ENCODE assay signal across 18 cellular contexts in genomic region chr15:29756358-29757267, GRCh38.
DNase-seq lines count a peak whose midpoint lies in the region; ATAC-seq and TF ChIP-seq lines count a peak whose summit lies in the region.
"Had no signal": no experiment of that assay in that cellular context is flagged by ENCODE, and none has a peak within 500 bp of the region (broad histone marks: within the 10 kb centered on the region; RNA-seq: fewer than 3 reads in every experiment).

No MANE protein-coding gene starts in this region.

- no peaks in the 10 kb centered on the region for H3K27me3 ChIP-seq in H7 (ENCODE audit: control insufficient read depth, insufficient read depth, low read length)
- H3K27me3 ChIP-seq: esophagus muscularis mucosa, heart right ventricle, sigmoid colon, testis had no signal

- H3K36me3 ChIP-seq in H7 (replicated peaks; ENCODE audit: control insufficient read depth, insufficient read depth, low read length), result peaks cover 4% of the 10 kb centered on the region; the same call in 1 of the 2 replicates

- peak overlapping the region; percentile 51; the same call in 1 of the 2 replicates for H3K27ac ChIP-seq in C4-2B
- H3K27ac ChIP-seq: esophagus muscularis mucosa, testis had no signal

- TF ChIP-seq CTCF in C4-2B (conservative IDR thresholded peaks at IDR 0.05) (no peak), LNCaP clone FGC (IDR thresholded peaks at IDR 0.05; ENCODE audit: control insufficient read depth, extremely low read depth, insufficient read depth) (no peak), epithelial cell of esophagus (IDR thresholded peaks at IDR 0.05; ENCODE audit: insufficient read depth, low read depth, low read length, missing control alignments) (no peak)

- no peak overlapping the region for H3K4me3 ChIP-seq in LNCaP clone FGC (ENCODE audit: low read depth, low read length)
- no peak overlapping the region for H3K4me3 ChIP-seq in epithelial cell of esophagus (ENCODE audit: low read length)
- no peak overlapping the region for H3K4me3 ChIP-seq in H7 (ENCODE audit: insufficient read depth, low read depth, low read length)
- H3K4me3 ChIP-seq: esophagus muscularis mucosa, heart right ventricle, sigmoid colon, testis had no signal

- no peak for ATAC-seq in HG02973 (IDR thresholded peaks at IDR 0.05; ENCODE audit: unreplicated experiment)
- no peak for ATAC-seq in HG03159 (IDR thresholded peaks at IDR 0.05; ENCODE audit: unreplicated experiment)
- ATAC-seq: activated CD4-positive, alpha-beta T cell treated with anti-CD3 and anti-CD28 coated beads for 36 hours had no signal

- DNase-seq in LNCaP clone FGC (ENCODE audit: low read depth), result peak; percentile 40
- peak; percentile 96 for DNase-seq in epithelial cell of esophagus (ENCODE audit: low read depth)
- peak; percentile 33 for DNase-seq in middle frontal gyrus (ENCODE audit: extremely low spot score, low spot score)
- DNase-seq in activated CD8-positive, alpha-beta memory T cell treated with anti-CD3 and anti-CD28 coated beads, Interleukin-2, amount 50 U/mL, for 4 hours, result no peak
- DNase-seq in H7, result no peak
- DNase-seq: activated CD4-positive, alpha-beta T cell treated with anti-CD3 and anti-CD28 coated beads for 36 hours; aorta; heart right ventricle; islet precursor cell; NCI-H187 treated with DMSO at 0.1 percent for 48 hours; NCI-H524; sigmoid colon; stimulated activated CD4-positive, alpha-beta T cell treated with anti-CD3 and anti-CD28 coated beads, Interleukin-2, amount 100 ng/mL, for 48 hours; testis had no signal

Comparison
In these comparisons a context has a peak if more than half of its experiments do, and no peak if none do; other contexts are left out.
1. DNase-seq: peak in LNCaP clone FGC (single experiment), epithelial cell of esophagus (single experiment) and middle frontal gyrus (single experiment); none in activated CD8-positive, alpha-beta memory T cell treated with anti-CD3 and anti-CD28 coated beads, Interleukin-2, amount 50 U/mL, for 4 hours (single experiment) and H7 (single experiment).